In genomic region chr20:5181955-5182354, GRCh38 we compare ENCODE assay signal across 1 cellular context.
TF ChIP-seq lines count a peak whose summit lies in the region.

No MANE protein-coding gene starts in this region.

TF ChIP-seq in GM12878, 131 proteins besides CTCF, POLR2A, EP300 and RAD21:
- TF ChIP-seq BACH1 (IDR thresholded peaks at IDR 0.05; ENCODE audit: borderline replicate concordance) (no peak), ZBTB40 (IDR thresholded peaks at IDR 0.05; ENCODE audit: borderline replicate concordance) (peak; percentile 88)
